Comparison of ENCODE assay signal across 18 cellular contexts in the genomic region with DNA sequence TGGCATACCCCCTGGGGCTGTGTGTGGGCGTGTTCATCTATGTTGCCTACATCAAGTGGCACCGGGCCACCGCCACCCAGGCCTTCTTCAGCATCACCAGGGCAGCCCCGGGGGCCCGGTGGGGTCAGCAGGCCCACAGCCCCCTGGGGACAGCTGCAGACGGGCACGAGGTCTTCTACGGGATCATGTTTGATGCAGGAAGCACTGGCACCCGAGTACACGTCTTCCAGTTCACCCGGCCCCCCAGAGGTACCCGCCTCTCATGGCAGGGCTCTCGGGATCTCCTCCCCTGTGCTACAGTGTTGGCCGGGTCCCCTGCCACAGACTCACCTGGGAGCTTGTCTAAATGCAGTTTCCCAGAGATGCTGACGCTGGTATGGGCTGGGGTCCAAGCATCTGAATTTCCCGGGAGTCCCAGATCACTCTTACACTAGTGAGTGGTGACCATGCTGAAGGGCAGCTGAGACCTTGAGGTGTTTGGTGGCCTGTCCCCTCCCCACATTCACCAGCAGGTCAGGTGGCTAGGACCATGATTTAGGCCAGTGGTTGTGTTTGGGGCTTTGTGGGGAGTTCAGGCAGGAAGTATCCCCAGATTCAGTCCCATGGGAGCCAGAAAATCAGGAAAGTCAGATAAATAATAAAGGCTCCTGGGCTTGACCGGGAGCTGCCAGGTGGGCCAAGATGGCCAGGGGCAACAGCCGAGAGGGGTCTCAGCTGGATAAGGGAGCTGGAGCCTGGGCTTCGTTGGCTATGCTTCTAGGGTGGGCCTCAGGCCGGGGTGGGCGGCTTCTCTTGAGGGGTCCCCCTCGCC. TPM values are rescaled to one million over a fixed set of nuclear protein-coding genes. Genes with fewer than 3 reads are reported as not detected.
DNase-seq lines count a peak whose midpoint lies in the region; ATAC-seq and TF ChIP-seq lines count a peak whose summit lies in the region.
"Had no signal": no experiment of that assay in that cellular context is flagged by ENCODE, and none has a peak within 500 bp of the region (broad histone marks: within the 10 kb centered on the region; RNA-seq: fewer than 3 reads in every experiment).

No MANE protein-coding gene starts in this region.

- H4K91ac ChIP-seq in neuronal stem cell (ENCODE audit: low read depth, low read length, poor library complexity), result no peak overlapping the region

- no peaks in the 10 kb centered on the region for H3K27me3 ChIP-seq in right atrium auricular region
- H3K27me3 ChIP-seq in neuronal stem cell (ENCODE audit: control insufficient read depth in 3 of 3, insufficient read depth in 3 of 3, low read depth in 1 of 3, low read length in 3 of 3), result no peaks in the 10 kb centered on the region
- no peaks in the 10 kb centered on the region for H3K27me3 ChIP-seq in vagina
- no peaks in the 10 kb centered on the region for H3K27me3 ChIP-seq in smooth muscle cell (ENCODE audit: low read depth)
- H3K27me3 ChIP-seq: SJSA1 had no signal

- no peak overlapping the region for H2BK12ac ChIP-seq in neuronal stem cell (ENCODE audit: low read length)

- no peak overlapping the region for H2AFZ ChIP-seq in neuronal stem cell (ENCODE audit: low read length)
- no peak overlapping the region for H2AFZ ChIP-seq in smooth muscle cell (ENCODE audit: low read depth)
- H2AFZ ChIP-seq: GM23338 had no signal

- H3K9me3 ChIP-seq in right atrium auricular region, result no peaks in the 10 kb centered on the region
- H3K9me3 ChIP-seq in neuronal stem cell (replicated peaks in 1 of 2; ENCODE audit: control insufficient read depth in 2 of 2, insufficient read depth in 1 of 2, low read depth in 1 of 2, low read length in 2 of 2), result peaks cover 2 to 7% of the 10 kb centered on the region in 2 donors
- H3K9me3 ChIP-seq in vagina, result no peaks in the 10 kb centered on the region
- H3K9me3 ChIP-seq in smooth muscle cell (replicated peaks; ENCODE audit: low read depth), result no peaks in the 10 kb centered on the region
- H3K9me3 ChIP-seq: SJSA1 had no signal

- no peaks in the 10 kb centered on the region for H3K9me3 Mint-ChIP-seq in dendritic cell treated with granulocyte-macrophage colony-stimulating factor and Interleukin-4, amounts not matched to agents 40 ng/mL and 50 ng/mL, for 4 days
- H3K9me3 Mint-ChIP-seq: GM23338 had no signal

- WGBS in neuronal stem cell (ENCODE audit: extremely low coverage in 2 of 2, insufficient read length in 2 of 2, insufficient replicate concordance in 1 of 2), 2 donors, result no CpG with 5 or more reads among the region's 22 CpGs
- 96% methylated on average over 22 of the region's 22 CpGs for WGBS in smooth muscle cell (ENCODE audit: low lambda C conversion rate)

- no peaks in the 10 kb centered on the region for H3F3A ChIP-seq in smooth muscle cell (ENCODE audit: low read depth)

- no peaks in the 10 kb centered on the region for H3K27me3 Mint-ChIP-seq in dendritic cell treated with granulocyte-macrophage colony-stimulating factor and Interleukin-4, amounts not matched to agents 40 ng/mL and 50 ng/mL, for 4 days

- H3K4me2 ChIP-seq in neuronal stem cell (ENCODE audit: insufficient read depth, low read length, poor library complexity, severe bottlenecking) (no peak overlapping the region), smooth muscle cell (no peak overlapping the region)
- H3K4me2 ChIP-seq: GM23338 had no signal

- peak overlapping the region; percentile 81 for H2AK5ac ChIP-seq in neuronal stem cell (ENCODE audit: low read depth, low read length)

- peaks cover 22% of the 10 kb centered on the region for H3K79me2 ChIP-seq in smooth muscle cell (ENCODE audit: low read depth)

- H4K8ac ChIP-seq in neuronal stem cell (ENCODE audit: low read depth, low read length), result no peak overlapping the region

- H2BK120ac ChIP-seq in neuronal stem cell (ENCODE audit: low read depth, low read length), result no peak overlapping the region

- H3K4me3 ChIP-seq in right atrium auricular region (no peak overlapping the region), neuronal stem cell (ENCODE audit: low read length in 2 of 2) (no peak overlapping the region), vagina (no peak overlapping the region), smooth muscle cell (no peak overlapping the region)
- H3K4me3 ChIP-seq: GM23338, K562, SJSA1 had no signal

- ATAC-seq in Right ventricle myocardium inferior (no peak), GM19463 (IDR thresholded peaks at IDR 0.05; ENCODE audit: unreplicated experiment) (no peak)
- ATAC-seq: GM23338, K562 had no signal

- peaks cover 48% of the 10 kb centered on the region for H3K4me1 Mint-ChIP-seq in dendritic cell treated with granulocyte-macrophage colony-stimulating factor and Interleukin-4, amounts not matched to agents 40 ng/mL and 50 ng/mL, for 4 days (ENCODE audit: low read depth)

- no peak overlapping the region for H2BK5ac ChIP-seq in neuronal stem cell (ENCODE audit: low read length)

- H3K27ac ChIP-seq in right atrium auricular region (peak overlapping the region; percentile 77 to 98), neuronal stem cell (replicated peaks; ENCODE audit: low read length) (no peak overlapping the region), vagina (no peak overlapping the region), smooth muscle cell (ENCODE audit: low read depth) (no peak overlapping the region)
- H3K27ac ChIP-seq: SJSA1 had no signal

- TF ChIP-seq CTCF in right atrium auricular region (IDR thresholded peaks at IDR 0.05), result no peak
- TF ChIP-seq CTCF in vagina (IDR thresholded peaks at IDR 0.05), result no peak
- no peak for TF ChIP-seq CTCF in smooth muscle cell (IDR thresholded peaks at IDR 0.05; ENCODE audit: borderline replicate concordance, insufficient read depth, poor library complexity, severe bottlenecking)

- intact Hi-C loops in Right ventricle myocardium inferior (cut with DNase I), result no loop called here
- intact Hi-C loops in dendritic cell treated with granulocyte-macrophage colony-stimulating factor and Interleukin-4, amounts not matched to agents 40 ng/mL and 50 ng/mL, for 4 days (cut with micrococcal nuclease), result loop anchor here (10.0 kb wide), 1 partner anchor 107 kb away; no protein-coding TSS in a partner anchor
- intact Hi-C loops in vagina (cut with DNase I), result no loop called here

- peaks cover 15% of the 10 kb centered on the region for H3K79me1 ChIP-seq in neuronal stem cell (ENCODE audit: low read depth, low read length)

- H3K18ac ChIP-seq in neuronal stem cell (ENCODE audit: low read length), result no peak overlapping the region

- peaks cover 49% of the 10 kb centered on the region for H4K20me1 ChIP-seq in smooth muscle cell (ENCODE audit: low read depth)

- no peak for DNase-seq in right atrium auricular region (ENCODE audit: low spot score)
- no peak for DNase-seq in Right ventricle myocardium inferior (ENCODE audit: missing footprints)
- DNase-seq in neuronal stem cell (ENCODE audit: low spot score), result no peak
- peak; percentile 86 to 93 for DNase-seq in vagina (ENCODE audit: extremely low spot score in 2 of 2)
- DNase-seq in smooth muscle cell (lab: John Stamatoyannopoulos, UW; ENCODE audit: unreplicated experiment), result no peak
- no peak for DNase-seq in amygdala (lab: John Stamatoyannopoulos, UW)
- DNase-seq: AML-193, DMS79, NCI-H187 treated with DMSO at 0.1 percent for 48 hours, NCI-H2171, NCI-H446, NCI-H69, RPMI8226 had no signal

- H3K9ac ChIP-seq in neuronal stem cell (ENCODE audit: low read depth, low read length, poor library complexity) (no peak overlapping the region), smooth muscle cell (ENCODE audit: low read depth) (no peak overlapping the region)

- no peak for TF ChIP-seq POLR2A in vagina (IDR thresholded peaks at IDR 0.05)

- no peak overlapping the region for H2BK15ac ChIP-seq in neuronal stem cell (ENCODE audit: low read length)

- no peak overlapping the region for H3K23ac ChIP-seq in neuronal stem cell (ENCODE audit: low read depth, low read length, poor library complexity)

- peaks cover 72% of the 10 kb centered on the region for H3K36me3 Mint-ChIP-seq in dendritic cell treated with granulocyte-macrophage colony-stimulating factor and Interleukin-4, amounts not matched to agents 40 ng/mL and 50 ng/mL, for 4 days (ENCODE audit: low read depth)

- peaks cover 35% of the 10 kb centered on the region for H3K36me3 ChIP-seq in right atrium auricular region
- peaks cover 4 to 28% of the 10 kb centered on the region in 2 donors for H3K36me3 ChIP-seq in neuronal stem cell (replicated peaks in 1 of 2; ENCODE audit: control insufficient read depth in 2 of 2, insufficient read depth in 2 of 2, low read length in 2 of 2)
- peaks cover 0 to 22% of the 10 kb centered on the region in 2 donors for H3K36me3 ChIP-seq in vagina
- peaks cover 7% of the 10 kb centered on the region for H3K36me3 ChIP-seq in smooth muscle cell (ENCODE audit: low read depth)

- H3K4ac ChIP-seq in neuronal stem cell (ENCODE audit: low read length), result no peak overlapping the region

- no peak overlapping the region for H3K14ac ChIP-seq in neuronal stem cell (ENCODE audit: low read length)

- peaks cover 0 to 37% of the 10 kb centered on the region in 2 donors for H3K4me1 ChIP-seq in right atrium auricular region
- peaks cover 0 to 12% of the 10 kb centered on the region in 2 donors for H3K4me1 ChIP-seq in neuronal stem cell (ENCODE audit: control insufficient read depth in 2 of 2, insufficient read depth in 1 of 2, low read depth in 1 of 2, low read length in 2 of 2)
- peaks cover 9% of the 10 kb centered on the region for H3K4me1 ChIP-seq in vagina
- peaks cover 5% of the 10 kb centered on the region for H3K4me1 ChIP-seq in smooth muscle cell (ENCODE audit: low read depth)

- H3K27ac Mint-ChIP-seq in dendritic cell treated with granulocyte-macrophage colony-stimulating factor and Interleukin-4, amounts not matched to agents 40 ng/mL and 50 ng/mL, for 4 days, result peak overlapping the region; percentile 95
- H3K27ac Mint-ChIP-seq: GM23338 had no signal

- no peak overlapping the region for H3K4me3 Mint-ChIP-seq in dendritic cell treated with granulocyte-macrophage colony-stimulating factor and Interleukin-4, amounts not matched to agents 40 ng/mL and 50 ng/mL, for 4 days
- H3K4me3 Mint-ChIP-seq: GM23338 had no signal

RNA-seq across cellular contexts. Expression of gene ENTPD6, which starts 11.8 kb away (rescaled TPM):
- total RNA-seq in right atrium auricular region (100 to 1,000 TPM in 1 of 2 donors, 10 to 100 TPM in 1; 75.9 to 116 TPM), Right ventricle myocardium inferior (132 TPM), vagina (51.3 TPM), smooth muscle cell (12.6 and 30.1 TPM in 2 replicates)
- polyA plus RNA-seq in neuronal stem cell (2013, experiment 1 of 2), result 50.6 TPM
- 48.4 TPM for polyA plus RNA-seq in neuronal stem cell (2013, experiment 2 of 2)
- polyA plus RNA-seq in smooth muscle cell, result 19.9 and 34.0 TPM in 2 replicates

RNA-seq across cellular contexts. Expression of gene PYGB, which starts 40.5 kb away (rescaled TPM):
- total RNA-seq in right atrium auricular region, result 100 to 1,000 TPM; 145 to 174 TPM
- total RNA-seq in Right ventricle myocardium inferior, result 174 TPM
- polyA plus RNA-seq in neuronal stem cell (2013, experiment 1 of 2), result 31.3 TPM
- 32.4 TPM for polyA plus RNA-seq in neuronal stem cell (2013, experiment 2 of 2)
- total RNA-seq in vagina, result 117 TPM
- 31.8 and 44.4 TPM in 2 replicates for total RNA-seq in smooth muscle cell
- polyA plus RNA-seq in smooth muscle cell, result 39.4 and 43.3 TPM in 2 replicates

Comparison
In these comparisons a context has a peak if more than half of its experiments do, and no peak if none do; other contexts are left out.
1. DNase-seq: peak in vagina (2 of 2); none in right atrium auricular region (single experiment), Right ventricle myocardium inferior (single experiment), neuronal stem cell (single experiment), smooth muscle cell (single experiment) and amygdala (0 of 56).
2. H3K27ac ChIP-seq: peak in right atrium auricular region (2 of 2); none in neuronal stem cell (single experiment), vagina (single experiment) and smooth muscle cell (single experiment).